ENCODE assay signal across 14 cellular contexts in genomic region chr19:10006335-10006708, GRCh38. TPM values are rescaled to one million over a fixed set of nuclear protein-coding genes. Genes with fewer than 3 reads are reported as not detected.
DNase-seq lines count a peak whose midpoint lies in the region; ATAC-seq and TF ChIP-seq lines count a peak whose summit lies in the region.
"Had no signal": no experiment of that assay in that cellular context is flagged by ENCODE, and none has a peak within 500 bp of the region (broad histone marks: within the 10 kb centered on the region; RNA-seq: fewer than 3 reads in every experiment).

No MANE protein-coding gene starts in this region.

- peaks cover 19 to 25% of the 10 kb centered on the region in 2 donors for H3K27me3 Mint-ChIP-seq in natural killer cell (ENCODE audit: low read depth in 2 of 2)

- no peaks in the 10 kb centered on the region for H3K9me2 ChIP-seq in PC-9 (ENCODE audit: insufficient read depth)

- CTCF ChIA-PET in PC-9 (lab: Charles Lee): no interaction called here

- no peak overlapping the region for H3K9ac ChIP-seq in duodenal mucosa (ENCODE audit: low read depth in 1 of 2, low read length in 2 of 2)

- peak overlapping the region; percentile 54 for H3K4me3 Mint-ChIP-seq in natural killer cell
- H3K4me3 Mint-ChIP-seq: activated naive CD8-positive, alpha-beta T cell had no signal

- peaks cover 10% of the 10 kb centered on the region in 2 donors for H3K4me1 ChIP-seq in duodenal mucosa (ENCODE audit: control insufficient read depth in 1 of 2, insufficient read depth in 2 of 2, low read length in 2 of 2)
- no peaks in the 10 kb centered on the region for H3K4me1 ChIP-seq in PC-9 (replicated peaks; ENCODE audit: insufficient read depth)

- intact Hi-C loops in Right ventricle myocardium inferior (cut with DNase I): loop anchor here (5.0 kb wide), 1 partner anchor 59 kb away; no protein-coding TSS in a partner anchor
- intact Hi-C loops in cardiac septum (cut with DNase I): loop anchor here (5.0 kb wide), 1 partner anchor 74 kb away; no protein-coding TSS in a partner anchor
- intact Hi-C loops in natural killer cell (cut with micrococcal nuclease): no loop called here
- intact Hi-C loops in PC-9 (cut with micrococcal nuclease; ENCODE audit: unreplicated experiment): no loop called here

- TF ChIP-seq CTCF in natural killer cell (IDR thresholded peaks at IDR 0.05) (no peak), PC-9 (conservative IDR thresholded peaks at IDR 0.05) (no peak)

- ATAC-seq in Right ventricle myocardium inferior: peak; percentile 67
- no peak for ATAC-seq in natural killer cell
- ATAC-seq in HG02798 (IDR thresholded peaks at IDR 0.05; ENCODE audit: poor library complexity, unreplicated experiment): no peak
- ATAC-seq in GM21447 (IDR thresholded peaks at IDR 0.05; ENCODE audit: unreplicated experiment): no peak
- ATAC-seq: HCT116 had no signal

- no peaks in the 10 kb centered on the region for H3F3A ChIP-seq in PC-9 (ENCODE audit: insufficient read depth, low read depth)

- H3K27me3 ChIP-seq in duodenal mucosa (ENCODE audit: control insufficient read depth in 1 of 2, insufficient read depth in 2 of 2, low read length in 2 of 2) (peaks cover 14 to 17% of the 10 kb centered on the region in 2 donors), PC-9 (ENCODE audit: insufficient read depth, low read depth) (peaks cover 85% of the 10 kb centered on the region)

- no peaks in the 10 kb centered on the region for H3K36me3 Mint-ChIP-seq in natural killer cell

- H3K9me3 ChIP-seq in duodenal mucosa (ENCODE audit: control insufficient read depth in 1 of 2, low read length in 2 of 2) (no peaks in the 10 kb centered on the region), PC-9 (ENCODE audit: insufficient read depth, low read depth) (no peaks in the 10 kb centered on the region)
- H3K9me3 ChIP-seq: neutrophil had no signal

- no TSS peak for BruUV-seq in PC-9 (replicated peaks; lab: Mats Ljungman, UMichigan)

- peaks cover 39 to 74% of the 10 kb centered on the region in 2 donors for H3K4me1 Mint-ChIP-seq in natural killer cell

- H3K79me2 ChIP-seq in PC-9 (ENCODE audit: low read depth): no peaks in the 10 kb centered on the region

- no peaks in the 10 kb centered on the region for H3K9me3 Mint-ChIP-seq in natural killer cell

- H3K27ac ChIP-seq in duodenal mucosa (ENCODE audit: low read depth, low read length) (peak overlapping the region; percentile 20), PC-9 (no peak overlapping the region)
- H3K27ac ChIP-seq: neutrophil had no signal

- H4K20me1 ChIP-seq in PC-9 (ENCODE audit: insufficient read depth): no peaks in the 10 kb centered on the region; the same call in 1 of the 2 replicates

- DNase-seq in Right ventricle myocardium inferior (ENCODE audit: missing footprints): no peak
- no peak for DNase-seq in cardiac septum (ENCODE audit: low spot score)
- DNase-seq in natural killer cell: no peak
- DNase-seq in PC-9: no peak
- no peak for DNase-seq in middle frontal gyrus (ENCODE audit: extremely low spot score, low spot score)
- DNase-seq: CD4-positive, CD25-positive, alpha-beta regulatory T cell; NCI-H2107 had no signal

- POLR2A ChIA-PET in PC-9 (lab: Charles Lee; ENCODE audit: unreplicated experiment): no interaction called here

- H3K27ac Mint-ChIP-seq in natural killer cell: peak overlapping the region in 1 of 2 donors; percentile 55
- H3K27ac Mint-ChIP-seq: activated naive CD8-positive, alpha-beta T cell; CD4-positive, CD25-positive, alpha-beta regulatory T cell had no signal

- H2AFZ ChIP-seq in PC-9: no peak overlapping the region

- H3K36me3 ChIP-seq in duodenal mucosa (ENCODE audit: control insufficient read depth in 1 of 2, insufficient read depth in 2 of 2, low read length in 2 of 2): no peaks in the 10 kb centered on the region
- H3K36me3 ChIP-seq in PC-9 (ENCODE audit: low read depth): no peaks in the 10 kb centered on the region
- H3K36me3 ChIP-seq: neutrophil had no signal

- no peak overlapping the region for H3K4me3 ChIP-seq in duodenal mucosa (ENCODE audit: low read depth in 1 of 2, low read length in 2 of 2)
- no peak overlapping the region for H3K4me3 ChIP-seq in PC-9

- H3K4me2 ChIP-seq in PC-9: no peak overlapping the region

RNA-seq across cellular contexts. Expression of gene COL5A3, which starts 4.0 kb away (rescaled TPM):
- total RNA-seq in Right ventricle myocardium inferior (10.4 TPM), cardiac septum (8.9 TPM), natural killer cell (1 to 10 TPM in 1 of 3 donors, under 1 TPM in 2; 0.33 to 6.6 (median 0.63) TPM), PC-9 (2021) (not detected in 2 replicates)
- total RNA-seq: HT-29 had no signal

RNA-seq across cellular contexts. Expression of gene RDH8, which starts 7.0 kb away (rescaled TPM):
- total RNA-seq in Right ventricle myocardium inferior (not detected), cardiac septum (not detected), natural killer cell (not detected), PC-9 (2021) (not detected in 2 replicates)
- total RNA-seq: CD4-positive, CD25-positive, alpha-beta regulatory T cell; HT-29 had no signal

Comparison
In these comparisons a context has a peak if more than half of its experiments do, and no peak if none do; other contexts are left out.
1. intact Hi-C loops: an anchor here in Right ventricle myocardium inferior (5.0 kb wide) and cardiac septum (5.0 kb wide); none called in natural killer cell and PC-9.